Comparison of ENCODE assay signal across 17 cellular contexts in genomic region chr3:104911376-104911775, GRCh38.
"Had no signal": no experiment of that assay in that cellular context is flagged by ENCODE, and none has a peak within 500 bp of the region (broad histone marks: within the 10 kb centered on the region; RNA-seq: fewer than 3 reads in every experiment).

No MANE protein-coding gene starts in this region.

- H3K27me3 ChIP-seq: breast epithelium, dorsolateral prefrontal cortex, esophagus muscularis mucosa, gastrocnemius medialis, heart right ventricle, left lung, testis, upper lobe of right lung had no signal

- H3K9me3 ChIP-seq: breast epithelium, esophagus muscularis mucosa, gastrocnemius medialis, heart right ventricle, testis, upper lobe of right lung had no signal

- H3K27ac ChIP-seq: breast epithelium, dorsolateral prefrontal cortex, esophagus muscularis mucosa, gastrocnemius medialis, heart right ventricle, left lung, testis, upper lobe of right lung had no signal

- FAIRE-seq: keratinocyte had no signal

- DNase-seq: activated CD4-positive, alpha-beta memory T cell treated with anti-CD3 and anti-CD28 coated beads for 36 hours; activated naive CD8-positive, alpha-beta T cell treated with anti-CD3 and anti-CD28 coated beads, Interleukin-2, amount 10 ng/mL, durations not matched to agents 7 days and 5 days; activated T-cell treated with anti-CD3 and anti-CD28 coated beads, Interleukin-2, amount 50 U/mL, for 72 hours; anterior cingulate cortex; dorsolateral prefrontal cortex; gastrocnemius medialis; heart right ventricle; left lung; nephron progenitor cell; retina; stimulated activated CD4-positive, alpha-beta T cell treated with anti-CD3 and anti-CD28 coated beads, Interleukin-4, amount 100 ng/mL, for 4 hours; stimulated activated naive CD8-positive, alpha-beta T cell treated with anti-CD3 and anti-CD28 coated beads, Interleukin-15, amount 100 ng/mL, for 72 hours; testis; upper lobe of right lung had no signal

- H3K4me3 ChIP-seq: breast epithelium, dorsolateral prefrontal cortex, esophagus muscularis mucosa, gastrocnemius medialis, heart right ventricle, left lung, testis, upper lobe of right lung had no signal

- H3K4me1 ChIP-seq: breast epithelium, esophagus muscularis mucosa, gastrocnemius medialis, heart right ventricle, left lung, testis, upper lobe of right lung had no signal

- H3K36me3 ChIP-seq: breast epithelium, esophagus muscularis mucosa, gastrocnemius medialis, heart right ventricle, left lung, upper lobe of right lung had no signal
